Comparison of ENCODE assay signal across 13 cellular contexts in the genomic region with DNA sequence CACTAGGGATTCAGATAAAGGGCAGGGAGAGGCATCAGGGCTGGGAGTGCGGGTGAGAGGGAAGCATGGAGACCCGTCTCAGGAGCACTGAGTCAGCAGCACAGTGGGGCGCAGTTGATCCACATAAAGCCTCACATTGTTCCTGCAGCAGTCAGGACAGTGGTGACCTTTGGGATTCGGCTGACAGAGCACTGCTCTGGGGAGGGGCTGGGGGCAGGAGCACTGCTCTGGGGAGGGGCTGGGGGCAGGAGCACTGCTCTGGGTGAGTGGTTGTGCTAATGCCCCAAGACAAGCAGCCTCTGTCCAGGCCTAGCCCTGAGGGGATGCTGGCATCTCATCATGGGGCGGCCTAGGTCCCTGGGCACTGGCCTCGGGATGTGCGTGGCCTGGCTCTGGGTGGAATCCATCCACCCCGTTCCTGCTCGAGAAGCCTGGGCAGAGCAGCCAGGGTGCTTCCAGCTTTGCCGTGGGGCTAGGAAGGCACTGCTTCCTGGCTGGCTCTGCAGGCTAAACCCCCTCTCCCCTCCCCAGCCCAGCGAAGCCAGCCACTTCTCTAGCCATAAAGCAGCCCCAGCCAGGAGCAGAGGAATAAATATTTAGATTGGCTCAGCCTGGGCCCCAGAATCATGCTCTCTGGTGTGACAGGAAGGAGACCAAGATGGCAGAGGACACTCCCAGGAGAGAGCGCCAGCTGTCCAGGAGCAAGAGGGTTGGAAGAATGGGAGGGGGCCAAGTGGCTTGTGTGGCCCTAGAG. TPM values are rescaled to one million over a fixed set of nuclear protein-coding genes. Genes with fewer than 3 reads are reported as not detected.
DNase-seq lines count a peak whose midpoint lies in the region; ATAC-seq lines count a peak whose summit lies in the region.
"Had no signal": no experiment of that assay in that cellular context is flagged by ENCODE, and none has a peak within 500 bp of the region (broad histone marks: within the 10 kb centered on the region; RNA-seq: fewer than 3 reads in every experiment).

No MANE protein-coding gene starts in this region.

- peak; percentile 19 to 56 for DNase-seq in NCI-H2081 (lab: John Stamatoyannopoulos, UW)
- no peak for DNase-seq in NCI-H2081 treated with DMSO at 0.1 percent for 48 hours (lab: John Stamatoyannopoulos, UW)
- DNase-seq in left ventricle myocardium superior = peak; percentile 51
- DNase-seq in nucleus accumbens (lab: John Stamatoyannopoulos, UW) = peak in 47 of 56 donors; percentile 14 to 89 (median 64)
- DNase-seq in activated gamma-delta T cell (lab: John Stamatoyannopoulos, UW) = no peak
- DNase-seq in DMS53 (lab: John Stamatoyannopoulos, UW) = no peak
- DNase-seq: activated B cell treated with CpG ODN at 0.5 μM for 24 hours; activated T-cell treated with anti-CD3 and anti-CD28 coated beads, Interleukin-2, amount 50 U/mL, for 24 hours; islet precursor cell; NCI-H526 had no signal

- ATAC-seq in left ventricle myocardium superior = peak; percentile 24
- ATAC-seq in GM18907 (IDR thresholded peaks at IDR 0.05; ENCODE audit: unreplicated experiment) = no peak

- intact Hi-C loops in left ventricle myocardium superior (cut with micrococcal nuclease) = no loop called here

- peaks cover 3% of the 10 kb centered on the region for H3K4me1 ChIP-seq in urinary bladder (ENCODE audit: insufficient read depth)

- no peaks in the 10 kb centered on the region for H3K36me3 ChIP-seq in urinary bladder (ENCODE audit: insufficient read depth)

- WGBS in urinary bladder = 42% methylated on average over 12 of the region's 12 CpGs

- H3K27ac ChIP-seq in urinary bladder (ENCODE audit: low read depth) = peak overlapping the region; percentile 75
- H3K27ac ChIP-seq: 22Rv1 had no signal

- H3K4me3 ChIP-seq in urinary bladder (ENCODE audit: low read depth, low read length) = no peak overlapping the region

RNA-seq across cellular contexts. Expression of gene OAF, which starts 7.3 kb away (rescaled TPM):
- 27.9 TPM for total RNA-seq in left ventricle myocardium superior
- 25.5 TPM for total RNA-seq in urinary bladder
- polyA plus RNA-seq in urinary bladder = 50.2 TPM

RNA-seq across cellular contexts. Expression of gene POU2F3, which starts 21.8 kb away (rescaled TPM):
- not detected for total RNA-seq in left ventricle myocardium superior
- total RNA-seq in urinary bladder = 0.58 TPM
- 0.44 TPM for polyA plus RNA-seq in urinary bladder
- total RNA-seq: activated B cell treated with CpG ODN at 0.5 μM for 24 hours had no signal

Comparison
In these comparisons a context has a peak if more than half of its experiments do, and no peak if none do; other contexts are left out.
1. DNase-seq: peak in NCI-H2081 (2 of 2), left ventricle myocardium superior (single experiment) and nucleus accumbens (47 of 56); none in NCI-H2081 treated with DMSO at 0.1 percent for 48 hours (single experiment), activated gamma-delta T cell (single experiment) and DMS53 (single experiment).